ENCODE assay signal across 21 cellular contexts in genomic region chr3:158217992-158218391, GRCh38.
"Had no signal": no experiment of that assay in that cellular context is flagged by ENCODE, and none has a peak within 500 bp of the region (broad histone marks: within the 10 kb centered on the region; RNA-seq: fewer than 3 reads in every experiment).

No MANE protein-coding gene starts in this region.

- H3K9me3 Mint-ChIP-seq: effector memory CD8-positive, alpha-beta T cell; stimulated activated naive B cell treated with anti-CD40 and anti-IgM and Interleukin-4, amounts not matched to agents 10 μg/mL and 1 μg/mL and 100 μg/mL, for 72 hours had no signal

- H3K79me2 ChIP-seq: hepatocyte had no signal

- H3K27me3 ChIP-seq: hepatocyte, right atrium auricular region, sigmoid colon, testis, tibial nerve, upper lobe of right lung, vagina had no signal

- H3K4me3 Mint-ChIP-seq: effector memory CD8-positive, alpha-beta T cell; naive thymus-derived CD8-positive, alpha-beta T cell; stimulated activated naive B cell treated with anti-CD40 and anti-IgM and Interleukin-4, amounts not matched to agents 10 μg/mL and 1 μg/mL and 100 μg/mL, for 72 hours; stimulated activated naive CD8-positive, alpha-beta T cell treated with anti-CD3 and anti-CD28 coated beads, Interleukin-15, amount 100 ng/mL, for 72 hours had no signal

- H3K4me2 ChIP-seq: hepatocyte had no signal

- H3K4me1 Mint-ChIP-seq: stimulated activated naive CD8-positive, alpha-beta T cell treated with anti-CD3 and anti-CD28 coated beads, Interleukin-15, amount 100 ng/mL, for 72 hours had no signal

- H3K4me3 ChIP-seq: hepatocyte, mucosa of descending colon, right atrium auricular region, sigmoid colon, skin epidermis, testis, tibial nerve, upper lobe of right lung, vagina had no signal

- ATAC-seq: effector memory CD8-positive, alpha-beta T cell; left lobe of liver; mucosa of descending colon; naive thymus-derived CD8-positive, alpha-beta T cell; stimulated activated naive B cell treated with anti-CD40 and anti-IgM and Interleukin-4, amounts not matched to agents 10 μg/mL and 1 μg/mL and 100 μg/mL, for 72 hours; stimulated activated naive CD8-positive, alpha-beta T cell treated with anti-CD3 and anti-CD28 coated beads, Interleukin-15, amount 100 ng/mL, for 72 hours; upper lobe of right lung had no signal

- H3K36me3 ChIP-seq: right atrium auricular region, sigmoid colon, upper lobe of right lung, vagina had no signal

- H3K27ac ChIP-seq: hepatocyte, right atrium auricular region, sigmoid colon, skin epidermis, testis, tibial nerve, upper lobe of right lung, vagina had no signal

- DNase-seq: effector memory CD8-positive, alpha-beta T cell; foreskin melanocyte; head of caudate nucleus; kidney glomerular epithelial cell; mammary epithelial cell; mucosa of descending colon; naive thymus-derived CD8-positive, alpha-beta T cell; posterior cingulate gyrus; sigmoid colon; stimulated activated CD4-positive, alpha-beta T cell treated with anti-CD3 and anti-CD28 coated beads, Interleukin-2, amount 100 ng/mL, for 24 hours; stimulated activated CD4-positive, alpha-beta T cell treated with anti-CD3 and anti-CD28 coated beads, Interleukin-4, amount 100 ng/mL, for 4 hours; stimulated activated naive B cell treated with anti-CD40 and anti-IgM and Interleukin-4, amounts not matched to agents 10 μg/mL and 1 μg/mL and 100 μg/mL, for 72 hours; stimulated activated naive CD8-positive, alpha-beta T cell treated with anti-CD3 and anti-CD28 coated beads, Interleukin-15, amount 100 ng/mL, for 72 hours; testis; upper lobe of right lung had no signal

- H3K9me3 ChIP-seq: mucosa of descending colon, right atrium auricular region, sigmoid colon, testis, tibial nerve, upper lobe of right lung, vagina had no signal

- H3K4me1 ChIP-seq: right atrium auricular region, sigmoid colon, testis, tibial nerve, upper lobe of right lung, vagina had no signal

- H2AFZ ChIP-seq: hepatocyte had no signal

- H3K27me3 Mint-ChIP-seq: effector memory CD8-positive, alpha-beta T cell; naive thymus-derived CD8-positive, alpha-beta T cell; stimulated activated naive B cell treated with anti-CD40 and anti-IgM and Interleukin-4, amounts not matched to agents 10 μg/mL and 1 μg/mL and 100 μg/mL, for 72 hours; stimulated activated naive CD8-positive, alpha-beta T cell treated with anti-CD3 and anti-CD28 coated beads, Interleukin-15, amount 100 ng/mL, for 72 hours had no signal

- H3K27ac Mint-ChIP-seq: effector memory CD8-positive, alpha-beta T cell; naive thymus-derived CD8-positive, alpha-beta T cell; stimulated activated naive B cell treated with anti-CD40 and anti-IgM and Interleukin-4, amounts not matched to agents 10 μg/mL and 1 μg/mL and 100 μg/mL, for 72 hours; stimulated activated naive CD8-positive, alpha-beta T cell treated with anti-CD3 and anti-CD28 coated beads, Interleukin-15, amount 100 ng/mL, for 72 hours had no signal
